27 cellular contexts compared by ENCODE assay signal in genomic region chr11:76750746-76751145, GRCh38. TPM values are rescaled to one million over a fixed set of nuclear protein-coding genes. Genes with fewer than 3 reads are reported as not detected.
"Had no signal": no experiment of that assay in that cellular context is flagged by ENCODE, and none has a peak within 500 bp of the region (broad histone marks: within the 10 kb centered on the region; RNA-seq: fewer than 3 reads in every experiment).

No MANE protein-coding gene starts in this region.

- H3K4me1 Mint-ChIP-seq: natural killer cell; stimulated activated effector memory CD8-positive, alpha-beta T cell treated with anti-CD3 and anti-CD28 coated beads, Interleukin-12 subunit alpha, Interleukin-12 subunit beta, amount 100 ng/mL, for 72 hours had no signal

- H3K27me3 ChIP-seq: neural progenitor cell, ovary, right lobe of liver, sigmoid colon, stomach, thyroid gland, tibial nerve, upper lobe of left lung, vagina had no signal

- H3K9me3 Mint-ChIP-seq: natural killer cell; nephron; neural progenitor cell; stimulated activated effector memory CD8-positive, alpha-beta T cell treated with anti-CD3 and anti-CD28 coated beads, Interleukin-12 subunit alpha, Interleukin-12 subunit beta, amount 100 ng/mL, for 72 hours; stimulated activated naive B cell treated with anti-CD40 and anti-IgM and Interleukin-4, amounts not matched to agents 10 μg/mL and 1 μg/mL and 100 μg/mL, for 72 hours; stimulated activated naive CD8-positive, alpha-beta T cell treated with anti-CD3 and anti-CD28 coated beads, Interleukin-15, Interleukin-2, amounts not matched to agents 100 ng/mL and 50 ng/mL, for 24 hours had no signal

- H3K4me3 Mint-ChIP-seq: natural killer cell; nephron; neural progenitor cell; stimulated activated effector memory CD8-positive, alpha-beta T cell treated with anti-CD3 and anti-CD28 coated beads, Interleukin-12 subunit alpha, Interleukin-12 subunit beta, amount 100 ng/mL, for 72 hours; stimulated activated naive B cell treated with anti-CD40 and anti-IgM and Interleukin-4, amounts not matched to agents 10 μg/mL and 1 μg/mL and 100 μg/mL, for 72 hours; stimulated activated naive CD8-positive, alpha-beta T cell treated with anti-CD3 and anti-CD28 coated beads, Interleukin-15, Interleukin-2, amounts not matched to agents 100 ng/mL and 50 ng/mL, for 24 hours had no signal

- H3K27ac ChIP-seq: neural progenitor cell, parathyroid adenoma, psoas muscle, right lobe of liver, sigmoid colon, stomach, thoracic aorta, thyroid gland, tibial nerve, upper lobe of left lung had no signal

- ATAC-seq: natural killer cell; psoas muscle; right cardiac atrium; right lobe of liver; stimulated activated effector memory CD8-positive, alpha-beta T cell treated with anti-CD3 and anti-CD28 coated beads, Interleukin-12 subunit alpha, Interleukin-12 subunit beta, amount 100 ng/mL, for 72 hours; stimulated activated naive B cell treated with anti-CD40 and anti-IgM and Interleukin-4, amounts not matched to agents 10 μg/mL and 1 μg/mL and 100 μg/mL, for 72 hours had no signal

- H3K36me3 Mint-ChIP-seq: natural killer cell; neural progenitor cell; stimulated activated effector memory CD8-positive, alpha-beta T cell treated with anti-CD3 and anti-CD28 coated beads, Interleukin-12 subunit alpha, Interleukin-12 subunit beta, amount 100 ng/mL, for 72 hours; stimulated activated naive B cell treated with anti-CD40 and anti-IgM and Interleukin-4, amounts not matched to agents 10 μg/mL and 1 μg/mL and 100 μg/mL, for 72 hours had no signal

- H3K9me3 ChIP-seq: ovary, psoas muscle, right lobe of liver, sigmoid colon, stomach, thoracic aorta, thyroid gland, tibial nerve, upper lobe of left lung, vagina had no signal

- H3K27me3 Mint-ChIP-seq: stimulated activated naive CD8-positive, alpha-beta T cell treated with anti-CD3 and anti-CD28 coated beads, Interleukin-15, Interleukin-2, amounts not matched to agents 100 ng/mL and 50 ng/mL, for 24 hours had no signal

- H3K4me3 ChIP-seq: neural progenitor cell, ovary, psoas muscle, right lobe of liver, sigmoid colon, stomach, thoracic aorta, thyroid gland, tibial nerve, upper lobe of left lung, vagina had no signal

- DNase-seq: natural killer cell; occipital lobe; ovary; psoas muscle; right cardiac atrium; right lobe of liver; sigmoid colon; small intestine; stimulated activated CD4-positive, alpha-beta T cell treated with anti-CD3 and anti-CD28 coated beads, Interleukin-15, amount 100 ng/mL, for 24 hours; stimulated activated CD4-positive, alpha-beta T cell treated with anti-CD3 and anti-CD28 coated beads, Interleukin-2, amount 100 ng/mL, for 24 hours; stimulated activated CD4-positive, alpha-beta T cell treated with anti-CD3 and anti-CD28 coated beads, Interleukin-2, amount 100 ng/mL, for 48 hours; stimulated activated CD4-positive, alpha-beta T cell treated with anti-CD3 and anti-CD28 coated beads, Interleukin-4, amount 100 ng/mL, for 24 hours; stimulated activated naive B cell treated with anti-CD40 and anti-IgM and Interleukin-4, amounts not matched to agents 10 μg/mL and 1 μg/mL and 100 μg/mL, for 72 hours; stimulated activated naive CD4-positive, alpha-beta T cell treated with Interleukin-2 at 50 U/mL for 16 hours; stomach; thyroid gland; trophoblast cell had no signal

- H3K4me1 ChIP-seq: psoas muscle, right lobe of liver had no signal

- H3K36me3 ChIP-seq: neural progenitor cell, ovary, right lobe of liver, sigmoid colon, stomach, thoracic aorta, thyroid gland, tibial nerve, upper lobe of left lung, vagina had no signal

- H3K27ac Mint-ChIP-seq: natural killer cell; neural progenitor cell; progenitor cell of endocrine pancreas; stimulated activated effector memory CD8-positive, alpha-beta T cell treated with anti-CD3 and anti-CD28 coated beads, Interleukin-12 subunit alpha, Interleukin-12 subunit beta, amount 100 ng/mL, for 72 hours; stimulated activated naive B cell treated with anti-CD40 and anti-IgM and Interleukin-4, amounts not matched to agents 10 μg/mL and 1 μg/mL and 100 μg/mL, for 72 hours; stimulated activated naive CD8-positive, alpha-beta T cell treated with anti-CD3 and anti-CD28 coated beads, Interleukin-15, Interleukin-2, amounts not matched to agents 100 ng/mL and 50 ng/mL, for 24 hours had no signal

RNA-seq across cellular contexts. Expression of gene TSKU, which starts 32.4 kb away (rescaled TPM):
- total RNA-seq: natural killer cell had no signal
